Comparison of ENCODE assay signal across 1 cellular context in the genomic region with DNA sequence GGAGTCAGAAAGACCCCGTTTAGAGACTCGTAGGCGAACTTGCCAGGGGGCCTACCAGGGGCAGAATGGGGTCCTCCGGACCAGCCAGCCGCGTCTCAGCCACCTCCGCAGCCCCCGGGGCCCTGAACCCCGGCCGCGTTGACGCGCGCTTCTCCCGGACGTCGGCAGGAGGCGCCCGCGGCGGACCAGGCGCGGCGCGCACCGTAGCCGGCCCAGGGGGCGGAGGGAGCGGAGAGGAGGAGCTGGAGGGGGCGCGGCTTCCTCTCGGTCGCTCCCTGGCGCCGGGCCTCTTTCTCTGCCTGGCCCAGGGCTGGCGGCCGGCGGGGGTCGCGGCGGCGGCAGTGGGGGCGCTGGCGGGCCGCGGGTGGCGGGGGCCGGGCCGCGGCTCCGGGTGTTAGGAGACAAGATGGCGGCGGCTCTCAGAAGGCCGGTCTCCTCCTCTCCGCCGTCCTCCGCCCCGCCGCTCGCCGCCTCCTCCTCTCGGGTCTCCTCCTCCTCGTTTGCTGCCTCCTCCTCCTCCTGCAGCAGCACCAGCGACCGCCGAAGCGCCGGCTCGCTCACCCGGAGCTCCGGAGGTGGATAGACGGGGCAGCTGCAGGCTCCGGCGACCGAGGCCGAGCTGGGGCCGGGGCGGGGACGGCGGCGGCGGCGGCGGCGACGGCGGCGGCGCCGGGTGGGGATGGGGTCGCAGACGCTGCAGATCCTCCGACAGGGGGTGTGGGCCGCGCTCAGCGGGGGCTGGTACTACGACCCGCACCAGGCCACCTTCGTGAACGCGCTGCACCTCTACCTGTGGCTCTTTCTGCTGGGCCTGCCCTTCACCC.
TF ChIP-seq lines count a peak whose summit lies in the region.

Gene PCNX1 (plus strand): TSS at position 288 of the 824 bp plus-strand sequence. CDS start 392 bp downstream, at position 680.

TF ChIP-seq in K562, 482 proteins besides CTCF, POLR2A, EP300 and RAD21 (continued from another document and continues in another):
- no peak for TF ChIP-seq HOMEZ (CRISPR knock-in tag; IDR thresholded peaks at IDR 0.05)
- TF ChIP-seq ZNF311 (CRISPR knock-in tag; IDR thresholded peaks at IDR 0.05): no peak
- no peak for TF ChIP-seq ZBTB34 (CRISPR knock-in tag; IDR thresholded peaks at IDR 0.05)
- no peak for TF ChIP-seq BRF1 (IDR thresholded peaks at IDR 0.05; ENCODE audit: borderline replicate concordance, extremely low read depth, insufficient read length)
- TF ChIP-seq PHB (CRISPR knock-in tag; IDR thresholded peaks at IDR 0.05): no peak
- TF ChIP-seq EHMT2 (IDR thresholded peaks at IDR 0.05): no peak
- TF ChIP-seq EGR1 (conservative IDR thresholded peaks at IDR 0.05): 0 out of 2 replicates have a peak, but pooled peaks have one; percentile 4
- TF ChIP-seq NR1H2 (CRISPR knock-in tag; IDR thresholded peaks at IDR 0.05): no peak
- TF ChIP-seq KLF10 (CRISPR knock-in tag; IDR thresholded peaks at IDR 0.05): no peak
- TF ChIP-seq NCOA1 (IDR thresholded peaks at IDR 0.05; ENCODE audit: low read depth): no peak
- TF ChIP-seq ETS1 (conservative IDR thresholded peaks at IDR 0.05; ENCODE audit: control insufficient read depth, low read depth, low read length): no peak
- TF ChIP-seq ZBTB17 (CRISPR knock-in tag; IDR thresholded peaks at IDR 0.05): no peak
- TF ChIP-seq PHF8 (IDR thresholded peaks at IDR 0.05; ENCODE audit: borderline replicate concordance, low read length): peak; percentile 35; the same call in 1 of the 2 replicates
- no peak for TF ChIP-seq FOXM1 (IDR thresholded peaks at IDR 0.05; ENCODE audit: low read depth)
- TF ChIP-seq FOXM1 (CRISPR knock-in tag; IDR thresholded peaks at IDR 0.05; ENCODE audit: low read depth): no peak
- TF ChIP-seq RBM25 (IDR thresholded peaks at IDR 0.05; ENCODE audit: low read depth, low read length, severe bottlenecking): peak; percentile 69
- TF ChIP-seq NRF1 (conservative IDR thresholded peaks at IDR 0.05 in 1 of 2, IDR thresholded peaks at IDR 0.05 in 1 of 2): peak in 1 of 2 experiments; percentile 35; a peak in 3 of 4 replicates
- TF ChIP-seq, protein P1, sequence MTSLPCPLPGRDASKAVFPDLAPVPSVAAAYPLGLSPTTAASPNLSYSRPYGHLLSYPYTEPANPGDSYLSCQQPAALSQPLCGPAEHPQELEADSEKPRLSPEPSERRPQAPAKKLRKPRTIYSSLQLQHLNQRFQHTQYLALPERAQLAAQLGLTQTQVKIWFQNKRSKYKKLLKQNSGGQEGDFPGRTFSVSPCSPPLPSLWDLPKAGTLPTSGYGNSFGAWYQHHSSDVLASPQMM (CRISPR knock-in tag; IDR thresholded peaks at IDR 0.05): no peak
- no peak for TF ChIP-seq SIN3A (IDR thresholded peaks at IDR 0.05; ENCODE audit: borderline replicate concordance in 2 of 2, control insufficient read depth in 1 of 2, low read depth in 2 of 2, low read length in 2 of 2)
- no peak for TF ChIP-seq XRCC4 (IDR thresholded peaks at IDR 0.05; ENCODE audit: extremely low read depth, insufficient read depth, insufficient read length)
- TF ChIP-seq ILK (tag; IDR thresholded peaks at IDR 0.05; ENCODE audit: borderline replicate concordance, low read depth): no peak
- TF ChIP-seq TAF7 (tag; IDR thresholded peaks at IDR 0.05): no peak
- TF ChIP-seq HLTF (IDR thresholded peaks at IDR 0.05): no peak
- TF ChIP-seq ZNF347 (CRISPR knock-in tag; IDR thresholded peaks at IDR 0.05; ENCODE audit: low read depth): no peak
- TF ChIP-seq ZNF121 (CRISPR knock-in tag; conservative IDR thresholded peaks at IDR 0.05): no peak
- no peak for TF ChIP-seq ATF1 (CRISPR knock-in tag; IDR thresholded peaks at IDR 0.05)
- TF ChIP-seq ATF1 (tag; IDR thresholded peaks at IDR 0.05): peak; percentile 37; the same call in 1 of the 2 replicates
- no peak for TF ChIP-seq SFPQ (IDR thresholded peaks at IDR 0.05; ENCODE audit: low read depth, low read length)
- no peak for TF ChIP-seq TOE1 (IDR thresholded peaks at IDR 0.05; ENCODE audit: borderline replicate concordance)
- no peak for TF ChIP-seq TOE1 (CRISPR knock-in tag; IDR thresholded peaks at IDR 0.05; ENCODE audit: borderline replicate concordance, low read depth)
- no peak for TF ChIP-seq HNRNPL (IDR thresholded peaks at IDR 0.05; ENCODE audit: low read depth, low read length)
- TF ChIP-seq NR2C1 (IDR thresholded peaks at IDR 0.05): no peak
- no peak for TF ChIP-seq NR2C1 (tag; IDR thresholded peaks at IDR 0.05)
- TF ChIP-seq FOXK1 (CRISPR knock-in tag; IDR thresholded peaks at IDR 0.05; ENCODE audit: borderline replicate concordance): no peak
- TF ChIP-seq CC2D1A (IDR thresholded peaks at IDR 0.05): no peak
- TF ChIP-seq TCFL5 (CRISPR knock-in tag; conservative IDR thresholded peaks at IDR 0.05): no peak
- TF ChIP-seq, protein P2, sequence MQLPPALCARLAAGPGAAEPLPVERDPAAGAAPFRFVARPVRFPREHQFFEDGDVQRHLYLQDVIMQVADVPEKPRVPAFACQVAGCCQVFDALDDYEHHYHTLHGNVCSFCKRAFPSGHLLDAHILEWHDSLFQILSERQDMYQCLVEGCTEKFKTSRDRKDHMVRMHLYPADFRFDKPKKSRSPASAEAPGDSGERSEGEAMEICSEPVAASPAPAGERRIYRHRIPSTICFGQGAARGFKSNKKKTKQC (CRISPR knock-in tag; IDR thresholded peaks at IDR 0.05): no peak
- TF ChIP-seq ZNF764 (CRISPR knock-in tag; IDR thresholded peaks at IDR 0.05; ENCODE audit: low read depth): no peak
- no peak for TF ChIP-seq ZKSCAN1 (IDR thresholded peaks at IDR 0.05; ENCODE audit: low read depth, low read length)
- no peak for TF ChIP-seq MTA3 (IDR thresholded peaks at IDR 0.05; ENCODE audit: borderline replicate concordance)
- TF ChIP-seq, protein P3, sequence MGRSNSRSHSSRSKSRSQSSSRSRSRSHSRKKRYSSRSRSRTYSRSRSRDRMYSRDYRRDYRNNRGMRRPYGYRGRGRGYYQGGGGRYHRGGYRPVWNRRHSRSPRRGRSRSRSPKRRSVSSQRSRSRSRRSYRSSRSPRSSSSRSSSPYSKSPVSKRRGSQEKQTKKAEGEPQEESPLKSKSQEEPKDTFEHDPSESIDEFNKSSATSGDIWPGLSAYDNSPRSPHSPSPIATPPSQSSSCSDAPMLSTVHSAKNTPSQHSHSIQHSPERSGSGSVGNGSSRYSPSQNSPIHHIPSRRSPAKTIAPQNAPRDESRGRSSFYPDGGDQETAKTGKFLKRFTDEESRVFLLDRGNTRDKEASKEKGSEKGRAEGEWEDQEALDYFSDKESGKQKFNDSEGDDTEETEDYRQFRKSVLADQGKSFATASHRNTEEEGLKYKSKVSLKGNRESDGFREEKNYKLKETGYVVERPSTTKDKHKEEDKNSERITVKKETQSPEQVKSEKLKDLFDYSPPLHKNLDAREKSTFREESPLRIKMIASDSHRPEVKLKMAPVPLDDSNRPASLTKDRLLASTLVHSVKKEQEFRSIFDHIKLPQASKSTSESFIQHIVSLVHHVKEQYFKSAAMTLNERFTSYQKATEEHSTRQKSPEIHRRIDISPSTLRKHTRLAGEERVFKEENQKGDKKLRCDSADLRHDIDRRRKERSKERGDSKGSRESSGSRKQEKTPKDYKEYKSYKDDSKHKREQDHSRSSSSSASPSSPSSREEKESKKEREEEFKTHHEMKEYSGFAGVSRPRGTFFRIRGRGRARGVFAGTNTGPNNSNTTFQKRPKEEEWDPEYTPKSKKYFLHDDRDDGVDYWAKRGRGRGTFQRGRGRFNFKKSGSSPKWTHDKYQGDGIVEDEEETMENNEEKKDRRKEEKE (IDR thresholded peaks at IDR 0.05; ENCODE audit: borderline replicate concordance in 1 of 2, control insufficient read depth in 1 of 2, low read depth in 2 of 2, low read length in 1 of 2): no peak
- TF ChIP-seq ZNF239 (CRISPR knock-in tag; IDR thresholded peaks at IDR 0.05): no peak
- TF ChIP-seq ZNF324 (CRISPR knock-in tag; IDR thresholded peaks at IDR 0.05): no peak
- TF ChIP-seq HMGN3 (IDR thresholded peaks at IDR 0.05; ENCODE audit: borderline replicate concordance, extremely low read depth, insufficient read length, low read depth, low read length): peak; percentile 25
- no peak for TF ChIP-seq KHSRP (IDR thresholded peaks at IDR 0.05)
- TF ChIP-seq FOXA3 (CRISPR knock-in tag; conservative IDR thresholded peaks at IDR 0.05 in 1 of 2, IDR thresholded peaks at IDR 0.05 in 1 of 2): no peak
- no peak for TF ChIP-seq ETV1 (tag; conservative IDR thresholded peaks at IDR 0.05; ENCODE audit: low read depth)
- TF ChIP-seq NR2C2 (CRISPR knock-in tag; IDR thresholded peaks at IDR 0.05): no peak
- no peak for TF ChIP-seq NR2C2 (tag; IDR thresholded peaks at IDR 0.05)
- TF ChIP-seq MAZ (CRISPR knock-in tag; conservative IDR thresholded peaks at IDR 0.05 in 1 of 2, IDR thresholded peaks at IDR 0.05 in 1 of 2): peak; percentile 71 to 73
- no peak for TF ChIP-seq TRIM28 (IDR thresholded peaks at IDR 0.05)
- peak in 1 of 2 experiments; percentile 65; a peak in 1 of 4 replicates for TF ChIP-seq UBTF (IDR thresholded peaks at IDR 0.05; ENCODE audit: borderline replicate concordance in 1 of 2, low read depth in 2 of 2, low read length in 2 of 2)
- TF ChIP-seq BRD9 (IDR thresholded peaks at IDR 0.05; ENCODE audit: low read depth, partially characterized antibody): no peak
- no peak for TF ChIP-seq FOXO4 (CRISPR knock-in tag; IDR thresholded peaks at IDR 0.05)
- TF ChIP-seq NELFE (IDR thresholded peaks at IDR 0.05; ENCODE audit: insufficient read depth, insufficient read length): no peak
